Comparison of ENCODE assay signal across 8 cellular contexts in genomic region chr16:2046889-2047329, GRCh38. TPM values are rescaled to one million over a fixed set of nuclear protein-coding genes. Genes with fewer than 3 reads are reported as not detected.
DNase-seq lines count a peak whose midpoint lies in the region; ATAC-seq and TF ChIP-seq lines count a peak whose summit lies in the region.

No MANE protein-coding gene starts in this region.

- no peak for DNase-seq in activated CD4-positive, alpha-beta T cell treated with anti-CD3 and anti-CD28 coated beads for 36 hours
- DNase-seq in activated CD4-positive, alpha-beta T cell treated with anti-CD3 and anti-CD28 coated beads, Interleukin-2, amount 50 U/mL, for 4 hours, result no peak
- DNase-seq in WERI-Rb-1, result no peak
- no peak for DNase-seq in hepatic stellate cell (ENCODE audit: low spot score)

- H3K36me3 ChIP-seq in WERI-Rb-1 (peaks cover 30% of the 10 kb centered on the region), subcutaneous abdominal adipose tissue (ENCODE audit: control insufficient read depth in 5 of 5, insufficient read depth in 5 of 5, low read length in 5 of 5) (peaks cover 0 to 15% (median 13%) of the 10 kb centered on the region in 5 donors)

- intact Hi-C loops in activated CD4-positive, alpha-beta T cell treated with anti-CD3 and anti-CD28 coated beads for 36 hours (cut with DNase I, micrococcal nuclease), result loop anchor here in 1 of 2 experiments (1.0 to 5.0 kb wide), 18 partner anchors 24 to 978 kb away; partner anchors contain the start of genes ABCA3, CCNF, E4F1 and JPT2

- H3K4me3 Mint-ChIP-seq in activated CD4-positive, alpha-beta T cell treated with anti-CD3 and anti-CD28 coated beads for 36 hours, result peak overlapping the region; percentile 89

- no peak for TF ChIP-seq CTCF in WERI-Rb-1 (IDR thresholded peaks at IDR 0.05; ENCODE audit: low read depth, low read length)

- H3K27ac ChIP-seq in WERI-Rb-1, result peak overlapping the region; percentile 30; the same call in 1 of the 2 replicates
- peak overlapping the region; percentile 24 for H3K27ac ChIP-seq in subcutaneous abdominal adipose tissue (ENCODE audit: low read depth, low read length)

- H3K27me3 Mint-ChIP-seq in activated CD4-positive, alpha-beta T cell treated with anti-CD3 and anti-CD28 coated beads for 36 hours, result no peaks in the 10 kb centered on the region

- H3K9me3 ChIP-seq in WERI-Rb-1 (ENCODE audit: severe bottlenecking), result no peaks in the 10 kb centered on the region
- H3K9me3 ChIP-seq in subcutaneous abdominal adipose tissue (ENCODE audit: control insufficient read depth in 5 of 5, low read length in 5 of 5), result no peaks in the 10 kb centered on the region

- no peak for ATAC-seq in activated CD4-positive, alpha-beta T cell treated with anti-CD3 and anti-CD28 coated beads for 36 hours
- no peak for ATAC-seq in HG02763 (IDR thresholded peaks at IDR 0.05; ENCODE audit: unreplicated experiment)
- ATAC-seq in HG02759 (IDR thresholded peaks at IDR 0.05; ENCODE audit: unreplicated experiment), result no peak

- H3K9me3 Mint-ChIP-seq in activated CD4-positive, alpha-beta T cell treated with anti-CD3 and anti-CD28 coated beads for 36 hours (ENCODE audit: low read depth), result no peaks in the 10 kb centered on the region

- H3K4me3 ChIP-seq in WERI-Rb-1 (ENCODE audit: low read depth, low read length) (peak overlapping the region; percentile 69), iPS-11a (ENCODE audit: low read depth, low read length) (peak overlapping the region; percentile 83), subcutaneous abdominal adipose tissue (ENCODE audit: low read depth in 1 of 5, low read length in 5 of 5) (peak overlapping the region; percentile 59 to 91 (median 80))

- no peaks in the 10 kb centered on the region for H3K27me3 ChIP-seq in WERI-Rb-1 (ENCODE audit: insufficient read depth, low read depth, severe bottlenecking)
- no peaks in the 10 kb centered on the region for H3K27me3 ChIP-seq in subcutaneous abdominal adipose tissue (ENCODE audit: control insufficient read depth in 5 of 5, insufficient read depth in 4 of 5, low read length in 5 of 5)

- H3K4me1 Mint-ChIP-seq in activated CD4-positive, alpha-beta T cell treated with anti-CD3 and anti-CD28 coated beads for 36 hours, result peaks cover 18% of the 10 kb centered on the region

- CTCF ChIA-PET in activated CD4-positive, alpha-beta T cell treated with anti-CD3 and anti-CD28 coated beads for 36 hours (lab: Charles Lee), result interaction anchor here (0.6 to 1.9 kb wide), 5 partner anchors 89 to 569 kb away, joined by 3 to 8 read pairs (median 4); partner anchors contain the start of genes PKD1 and TRAF7

- peak overlapping the region; percentile 85 for H3K27ac Mint-ChIP-seq in activated CD4-positive, alpha-beta T cell treated with anti-CD3 and anti-CD28 coated beads for 36 hours

- H3K4me1 ChIP-seq in subcutaneous abdominal adipose tissue (ENCODE audit: control insufficient read depth in 5 of 5, insufficient read depth in 5 of 5, low read length in 5 of 5), result peaks cover 7 to 60% (median 52%) of the 10 kb centered on the region in 5 donors

- POLR2A ChIA-PET in activated CD4-positive, alpha-beta T cell treated with anti-CD3 and anti-CD28 coated beads for 36 hours (lab: Charles Lee), result interaction anchor here (0.6 to 1.5 kb wide), 3 partner anchors 20 to 220 kb away, joined by 3 to 8 read pairs (median 3); partner anchors contain the start of genes FAHD1, NHERF2 and RPS2

- H3K9ac ChIP-seq in subcutaneous abdominal adipose tissue (ENCODE audit: low read length in 5 of 5), result peak overlapping the region; percentile 56 to 88 (median 68)

- H3K36me3 Mint-ChIP-seq in activated CD4-positive, alpha-beta T cell treated with anti-CD3 and anti-CD28 coated beads for 36 hours (ENCODE audit: low read depth), result peaks cover 1% of the 10 kb centered on the region

RNA-seq across cellular contexts. Expression of gene NTHL1, which starts 0.7 kb away (rescaled TPM):
- total RNA-seq in activated CD4-positive, alpha-beta T cell treated with anti-CD3 and anti-CD28 coated beads for 36 hours, result 10 to 100 TPM; 22.6 to 26.1 TPM

RNA-seq across cellular contexts. Expression of gene TSC2, which starts 0.9 kb away (rescaled TPM):
- total RNA-seq in activated CD4-positive, alpha-beta T cell treated with anti-CD3 and anti-CD28 coated beads for 36 hours, result 10 to 100 TPM; 49.6 to 72.9 TPM

RNA-seq across cellular contexts. Expression of gene NHERF2, which starts 20.2 kb away (rescaled TPM):
- 1 to 10 TPM; 1.9 to 2.7 TPM for total RNA-seq in activated CD4-positive, alpha-beta T cell treated with anti-CD3 and anti-CD28 coated beads for 36 hours

RNA-seq across cellular contexts. Expression of gene NPW, which starts 27.3 kb away (rescaled TPM):
- 1 to 10 TPM; 2.0 to 2.8 TPM for total RNA-seq in activated CD4-positive, alpha-beta T cell treated with anti-CD3 and anti-CD28 coated beads for 36 hours

RNA-seq across cellular contexts. Expression of gene ZNF598, which starts 37.3 kb away (rescaled TPM):
- total RNA-seq in activated CD4-positive, alpha-beta T cell treated with anti-CD3 and anti-CD28 coated beads for 36 hours, result 10 to 100 TPM; 64.6 to 69.8 TPM
